ENCODE assay signal across 8 cellular contexts in genomic region chr1:51421961-51422360, GRCh38.
A peak's percentile ranks its signal among the peaks of the same experiment; 100 is the strongest.
DNase-seq lines count a peak whose midpoint lies in the region; ATAC-seq, FAIRE-seq and TF ChIP-seq lines count a peak whose summit lies in the region.

No MANE protein-coding gene starts in this region.

- H3K9me3 ChIP-seq in K562 (replicated peaks; ENCODE audit: control insufficient read depth, insufficient read depth, low read depth, low read length): no peaks in the 10 kb centered on the region

- FAIRE-seq in GM18507 (lab: Jason Lieb, UNC) (peak; percentile 84), K562 (lab: Jason Lieb, UNC) (no peak)

- H3K36me3 ChIP-seq in K562 (ENCODE audit: control insufficient read depth, insufficient read depth, low read length): peaks cover 32% of the 10 kb centered on the region

- POLR2A ChIA-PET in K562 (lab: Yijun Ruan, JAX): interaction anchor here (1.0 to 1.2 kb wide), 2 partner anchors 9 to 40 kb away, joined by 3 read pairs; no protein-coding TSS in a partner anchor
- POLR2A ChIA-PET in GM10248 (lab: Yijun Ruan, JAX): no interaction called here

- in situ Hi-C loops in ACHN (cut with HindIII; ENCODE audit: low pct_ligation_motif_present, low pct_unique_long_range_greater_than_20kb, low sequenced_read_pairs) (no loop called here), K562 (cut with MboI) (no loop called here)

- H4K20me1 ChIP-seq in K562 (replicated peaks; ENCODE audit: control insufficient read depth, insufficient read depth, low read length): no peaks in the 10 kb centered on the region

- H3K9ac ChIP-seq in K562 (ENCODE audit: insufficient read depth in 1 of 2, low read depth in 2 of 2, low read length in 2 of 2): no peak overlapping the region

- no peak overlapping the region for H3K27ac ChIP-seq in K562 (ENCODE audit: extremely low read depth, low read depth, low read length)

- H2AFZ ChIP-seq in K562 (ENCODE audit: low read depth, low read length): no peak overlapping the region

- H3K4me2 ChIP-seq in K562 (ENCODE audit: insufficient read depth, low read length): no peak overlapping the region

- H3K27me3 ChIP-seq in K562 (ENCODE audit: control insufficient read depth in 2 of 2, insufficient read depth in 2 of 2, low read length in 2 of 2): no peaks in the 10 kb centered on the region

- no peak for TF ChIP-seq POLR2A in K562 (conservative IDR thresholded peaks at IDR 0.05)

- DNase-seq in ACHN (peak; percentile 61), GM18507 (ENCODE audit: extremely low spot score, insufficient read length, low read depth) (no peak), NCI-H2171 (lab: John Stamatoyannopoulos, UW) (peak; percentile 61), K562 (ENCODE audit: extremely low read depth in 1 of 4, low spot score in 3 of 4) (peak; percentile 51 to 59 (median 53)), iPS-NIHi11 (ENCODE audit: low spot score) (peak; percentile 78), UCSD-AML1 (lab: John Stamatoyannopoulos, UW; ENCODE audit: unreplicated experiment) (no peak), GM10248 (ENCODE audit: extremely low spot score) (no peak), cortex of kidney (lab: John Stamatoyannopoulos, UW) (no peak)

- intact Hi-C loops in K562 (cut with micrococcal nuclease): no loop called here

- no peak for TF ChIP-seq RAD21 in K562 (CRISPR knock-in tag; conservative IDR thresholded peaks at IDR 0.05 in 1 of 2, IDR thresholded peaks at IDR 0.05 in 1 of 2)

- no TSS peak for BruUV-seq in K562 (replicated peaks; lab: Mats Ljungman, UMichigan)

- ATAC-seq in K562: peak; percentile 82

- H3K4me3 ChIP-seq in K562: no peak overlapping the region

- TF ChIP-seq CTCF in K562 (IDR thresholded peaks at IDR 0.05 in 2 of 3, conservative IDR thresholded peaks at IDR 0.05 in 1 of 3; ENCODE audit: insufficient read depth in 2 of 3, low read depth in 1 of 3, low read length in 3 of 3) (no peak), GM10248 (IDR thresholded peaks at IDR 0.05; ENCODE audit: control extremely low read depth, extremely low read depth, low read depth, missing control alignments) (no peak)

- H3K79me2 ChIP-seq in K562 (ENCODE audit: control insufficient read depth, insufficient read depth, low read length): no peaks in the 10 kb centered on the region

- peaks cover 7 to 33% of the 10 kb centered on the region in 2 experiments for H3K4me1 ChIP-seq in K562 (replicated peaks in 1 of 2; ENCODE audit: control insufficient read depth in 2 of 2, insufficient read depth in 2 of 2, low read length in 2 of 2)

- CTCF ChIA-PET in K562 (lab: Yijun Ruan, JAX; ENCODE audit: low intra/inter-chr PET ratio): no interaction called here
- CTCF ChIA-PET in GM10248 (lab: Yijun Ruan, JAX): interaction anchor here (0.9 to 3.2 kb wide), 5 partner anchors 8 to 316 kb away, joined by 3 to 13 read pairs (median 4); no protein-coding TSS in a partner anchor

- TF ChIP-seq EP300 in K562 (IDR thresholded peaks at IDR 0.05; ENCODE audit: low read length): peak; percentile 55

- H3K9me1 ChIP-seq in K562 (ENCODE audit: control insufficient read depth, insufficient read depth, low read length): no peaks in the 10 kb centered on the region

TF ChIP-seq in K562, 482 proteins besides CTCF, POLR2A, EP300 and RAD21 (continues in another document):
- TF ChIP-seq HES1 (IDR thresholded peaks at IDR 0.05; ENCODE audit: low read depth) (0 out of 2 replicates have a peak, but pooled peaks have one; percentile 36), ZNF699 (CRISPR knock-in tag; IDR thresholded peaks at IDR 0.05; ENCODE audit: insufficient replicate concordance) (no peak), TAF15 (IDR thresholded peaks at IDR 0.05; ENCODE audit: low read depth, low read length) (no peak), IRF2 (CRISPR knock-in tag; IDR thresholded peaks at IDR 0.05) (no peak), CREM (IDR thresholded peaks at IDR 0.05; ENCODE audit: low read depth) (peak; percentile 92), VEZF1 (CRISPR knock-in tag; IDR thresholded peaks at IDR 0.05) (peak; percentile 54), HDAC2 (IDR thresholded peaks at IDR 0.05) (no peak), CEBPB (tag; IDR thresholded peaks at IDR 0.05) (peak; percentile 91), PHB (CRISPR knock-in tag; IDR thresholded peaks at IDR 0.05) (no peak), ZBTB12 (CRISPR knock-in tag; IDR thresholded peaks at IDR 0.05) (peak; percentile 51; the same call in 1 of the 2 replicates), EP400 (IDR thresholded peaks at IDR 0.05) (peak; percentile 74), CHD4 (IDR thresholded peaks at IDR 0.05; ENCODE audit: insufficient read depth, insufficient replicate concordance, low read depth, low read length, poor library complexity, severe bottlenecking) (no peak), CEBPG (CRISPR knock-in tag; IDR thresholded peaks at IDR 0.05) (peak; percentile 92), CEBPG (tag; conservative IDR thresholded peaks at IDR 0.05 in 1 of 2, IDR thresholded peaks at IDR 0.05 in 1 of 2) (peak; percentile 93 to 96), ZNF280B (CRISPR knock-in tag; IDR thresholded peaks at IDR 0.05) (no peak), RBM25 (IDR thresholded peaks at IDR 0.05; ENCODE audit: low read depth, low read length, severe bottlenecking) (peak; percentile 46), MTA1 (IDR thresholded peaks at IDR 0.05; ENCODE audit: borderline replicate concordance) (no peak), ZNF197 (CRISPR knock-in tag; IDR thresholded peaks at IDR 0.05; ENCODE audit: low read depth) (no peak), FOSL1 (tag; conservative IDR thresholded peaks at IDR 0.05) (no peak), JUND (IDR thresholded peaks at IDR 0.05; ENCODE audit: borderline replicate concordance, low read depth, low read length) (peak; percentile 70), JUND (tag; IDR thresholded peaks at IDR 0.05; ENCODE audit: borderline replicate concordance, low read depth, low read length) (0 out of 3 replicates have a peak, but pooled peaks have one; percentile 22), PRMT5 (CRISPR knock-in tag; IDR thresholded peaks at IDR 0.05) (no peak), STAT5B (CRISPR knock-in tag; IDR thresholded peaks at IDR 0.05) (no peak), ATF1 (CRISPR knock-in tag; IDR thresholded peaks at IDR 0.05) (no peak), ATF1 (tag; IDR thresholded peaks at IDR 0.05) (peak; percentile 93)

Comparison
In these comparisons a context has a peak if more than half of its experiments do, and no peak if none do; other contexts are left out.
1. DNase-seq: peak in ACHN (single experiment), NCI-H2171 (single experiment), K562 (4 of 4) and iPS-NIHi11 (single experiment); none in GM18507 (single experiment), UCSD-AML1 (single experiment), GM10248 (single experiment) and cortex of kidney (single experiment).